1 cellular context compared by ENCODE assay signal in the genomic region with DNA sequence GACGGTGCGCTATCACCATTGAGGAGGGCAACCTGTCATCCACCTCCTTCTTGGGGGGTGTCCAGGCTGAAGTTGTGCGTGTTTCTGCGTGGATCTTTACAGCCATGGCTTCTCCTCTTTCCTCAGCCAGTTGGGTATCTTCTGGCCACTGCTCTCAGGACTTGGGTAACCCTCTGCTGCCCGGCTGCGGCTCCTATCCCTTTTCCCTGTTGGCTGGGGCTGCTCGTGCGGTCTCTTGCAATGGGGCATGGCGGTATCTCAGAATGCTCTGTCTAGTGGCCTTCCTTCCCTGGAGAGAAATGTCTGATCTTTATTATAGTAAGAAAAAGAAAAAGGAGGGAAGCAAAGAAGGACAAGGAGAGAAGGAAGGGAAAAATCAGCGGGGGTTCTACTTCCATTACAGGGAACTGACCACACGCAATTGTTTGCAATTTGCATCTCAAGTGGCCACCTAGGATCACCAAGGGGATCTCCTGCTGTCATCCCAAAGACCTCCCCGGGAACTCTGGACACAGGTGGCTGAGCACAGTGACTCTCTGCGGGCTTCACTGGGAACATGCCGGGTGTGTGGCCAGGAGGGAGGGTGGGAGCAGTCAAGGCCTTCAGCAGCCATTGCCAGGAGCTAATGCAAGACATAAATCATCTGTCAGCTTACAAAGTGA.
A peak's percentile ranks its signal among the peaks of the same experiment; 100 is the strongest.
TF ChIP-seq lines count a peak whose summit lies in the region.

No MANE protein-coding gene starts in this region.

TF ChIP-seq in K562, 482 proteins besides CTCF, POLR2A, EP300 and RAD21:
- TF ChIP-seq, protein P1, sequence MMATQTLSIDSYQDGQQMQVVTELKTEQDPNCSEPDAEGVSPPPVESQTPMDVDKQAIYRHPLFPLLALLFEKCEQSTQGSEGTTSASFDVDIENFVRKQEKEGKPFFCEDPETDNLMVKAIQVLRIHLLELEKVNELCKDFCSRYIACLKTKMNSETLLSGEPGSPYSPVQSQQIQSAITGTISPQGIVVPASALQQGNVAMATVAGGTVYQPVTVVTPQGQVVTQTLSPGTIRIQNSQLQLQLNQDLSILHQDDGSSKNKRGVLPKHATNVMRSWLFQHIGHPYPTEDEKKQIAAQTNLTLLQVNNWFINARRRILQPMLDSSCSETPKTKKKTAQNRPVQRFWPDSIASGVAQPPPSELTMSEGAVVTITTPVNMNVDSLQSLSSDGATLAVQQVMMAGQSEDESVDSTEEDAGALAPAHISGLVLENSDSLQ (IDR thresholded peaks at IDR 0.05), result peak; percentile 27; the same call in 1 of the 2 replicates
- TF ChIP-seq MEIS2 (IDR thresholded peaks at IDR 0.05; ENCODE audit: partially characterized antibody), result peak; percentile 25
- TF ChIP-seq, protein P2, sequence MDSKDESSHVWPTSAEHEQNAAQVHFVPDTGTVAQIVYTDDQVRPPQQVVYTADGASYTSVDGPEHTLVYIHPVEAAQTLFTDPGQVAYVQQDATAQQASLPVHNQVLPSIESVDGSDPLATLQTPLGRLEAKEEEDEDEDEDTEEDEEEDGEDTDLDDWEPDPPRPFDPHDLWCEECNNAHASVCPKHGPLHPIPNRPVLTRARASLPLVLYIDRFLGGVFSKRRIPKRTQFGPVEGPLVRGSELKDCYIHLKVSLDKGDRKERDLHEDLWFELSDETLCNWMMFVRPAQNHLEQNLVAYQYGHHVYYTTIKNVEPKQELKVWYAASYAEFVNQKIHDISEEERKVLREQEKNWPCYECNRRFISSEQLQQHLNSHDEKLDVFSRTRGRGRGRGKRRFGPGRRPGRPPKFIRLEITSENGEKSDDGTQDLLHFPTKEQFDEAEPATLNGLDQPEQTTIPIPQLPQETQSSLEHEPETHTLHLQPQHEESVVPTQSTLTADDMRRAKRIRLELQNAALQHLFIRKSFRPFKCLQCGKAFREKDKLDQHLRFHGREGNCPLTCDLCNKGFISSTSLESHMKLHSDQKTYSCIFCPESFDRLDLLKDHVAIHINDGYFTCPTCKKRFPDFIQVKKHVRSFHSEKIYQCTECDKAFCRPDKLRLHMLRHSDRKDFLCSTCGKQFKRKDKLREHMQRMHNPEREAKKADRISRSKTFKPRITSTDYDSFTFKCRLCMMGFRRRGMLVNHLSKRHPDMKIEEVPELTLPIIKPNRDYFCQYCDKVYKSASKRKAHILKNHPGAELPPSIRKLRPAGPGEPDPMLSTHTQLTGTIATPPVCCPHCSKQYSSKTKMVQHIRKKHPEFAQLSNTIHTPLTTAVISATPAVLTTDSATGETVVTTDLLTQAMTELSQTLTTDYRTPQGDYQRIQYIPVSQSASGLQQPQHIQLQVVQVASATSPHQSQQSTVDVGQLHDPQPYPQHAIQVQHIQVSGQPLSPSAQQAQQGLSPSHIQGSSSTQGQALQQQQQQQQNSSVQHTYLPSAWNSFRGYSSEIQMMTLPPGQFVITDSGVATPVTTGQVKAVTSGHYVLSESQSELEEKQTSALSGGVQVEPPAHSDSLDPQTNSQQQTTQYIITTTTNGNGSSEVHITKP (IDR thresholded peaks at IDR 0.05; ENCODE audit: partially characterized antibody), result no peak
- TF ChIP-seq, protein P3, sequence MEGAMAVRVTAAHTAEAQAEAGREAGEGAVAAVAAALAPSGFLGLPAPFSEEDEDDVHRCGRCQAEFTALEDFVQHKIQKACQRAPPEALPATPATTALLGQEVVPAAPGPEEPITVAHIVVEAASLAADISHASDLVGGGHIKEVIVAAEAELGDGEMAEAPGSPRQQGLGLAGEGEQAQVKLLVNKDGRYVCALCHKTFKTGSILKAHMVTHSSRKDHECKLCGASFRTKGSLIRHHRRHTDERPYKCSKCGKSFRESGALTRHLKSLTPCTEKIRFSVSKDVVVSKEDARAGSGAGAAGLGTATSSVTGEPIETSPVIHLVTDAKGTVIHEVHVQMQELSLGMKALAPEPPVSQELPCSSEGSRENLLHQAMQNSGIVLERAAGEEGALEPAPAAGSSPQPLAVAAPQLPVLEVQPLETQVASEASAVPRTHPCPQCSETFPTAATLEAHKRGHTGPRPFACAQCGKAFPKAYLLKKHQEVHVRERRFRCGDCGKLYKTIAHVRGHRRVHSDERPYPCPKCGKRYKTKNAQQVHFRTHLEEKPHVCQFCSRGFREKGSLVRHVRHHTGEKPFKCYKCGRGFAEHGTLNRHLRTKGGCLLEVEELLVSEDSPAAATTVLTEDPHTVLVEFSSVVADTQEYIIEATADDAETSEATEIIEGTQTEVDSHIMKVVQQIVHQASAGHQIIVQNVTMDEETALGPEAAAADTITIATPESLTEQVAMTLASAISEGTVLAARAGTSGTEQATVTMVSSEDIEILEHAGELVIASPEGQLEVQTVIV (CRISPR knock-in tag; IDR thresholded peaks at IDR 0.05; ENCODE audit: borderline replicate concordance), result no peak
